ENCODE assay signal across 1 cellular context in genomic region chr17:82017612-82018151, GRCh38.
A peak's percentile ranks its signal among the peaks of the same experiment; 100 is the strongest.
TF ChIP-seq lines count a peak whose summit lies in the region.

No MANE protein-coding gene starts in this region.

TF ChIP-seq in K562, 482 proteins besides CTCF, POLR2A, EP300 and RAD21:
- TF ChIP-seq, protein P1, sequence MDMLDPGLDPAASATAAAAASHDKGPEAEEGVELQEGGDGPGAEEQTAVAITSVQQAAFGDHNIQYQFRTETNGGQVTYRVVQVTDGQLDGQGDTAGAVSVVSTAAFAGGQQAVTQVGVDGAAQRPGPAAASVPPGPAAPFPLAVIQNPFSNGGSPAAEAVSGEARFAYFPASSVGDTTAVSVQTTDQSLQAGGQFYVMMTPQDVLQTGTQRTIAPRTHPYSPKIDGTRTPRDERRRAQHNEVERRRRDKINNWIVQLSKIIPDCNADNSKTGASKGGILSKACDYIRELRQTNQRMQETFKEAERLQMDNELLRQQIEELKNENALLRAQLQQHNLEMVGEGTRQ (CRISPR knock-in tag; IDR thresholded peaks at IDR 0.05): no peak
- TF ChIP-seq IRF1 (CRISPR knock-in tag; IDR thresholded peaks at IDR 0.05; ENCODE audit: borderline replicate concordance) (no peak), POLR2G (IDR thresholded peaks at IDR 0.05; ENCODE audit: low read depth, low read length) (peak; percentile 55), PTRF (tag; IDR thresholded peaks at IDR 0.05) (no peak), TAF1 (IDR thresholded peaks at IDR 0.05; ENCODE audit: control insufficient read depth, extremely low read depth, insufficient read depth, low read length, severe bottlenecking) (no peak)
- TF ChIP-seq, protein P2, sequence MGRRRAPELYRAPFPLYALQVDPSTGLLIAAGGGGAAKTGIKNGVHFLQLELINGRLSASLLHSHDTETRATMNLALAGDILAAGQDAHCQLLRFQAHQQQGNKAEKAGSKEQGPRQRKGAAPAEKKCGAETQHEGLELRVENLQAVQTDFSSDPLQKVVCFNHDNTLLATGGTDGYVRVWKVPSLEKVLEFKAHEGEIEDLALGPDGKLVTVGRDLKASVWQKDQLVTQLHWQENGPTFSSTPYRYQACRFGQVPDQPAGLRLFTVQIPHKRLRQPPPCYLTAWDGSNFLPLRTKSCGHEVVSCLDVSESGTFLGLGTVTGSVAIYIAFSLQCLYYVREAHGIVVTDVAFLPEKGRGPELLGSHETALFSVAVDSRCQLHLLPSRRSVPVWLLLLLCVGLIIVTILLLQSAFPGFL (CRISPR knock-in tag; IDR thresholded peaks at IDR 0.05): no peak
